In genomic region chr1:20160034-20160433, GRCh38 we compare ENCODE assay signal across 16 cellular contexts. TPM values are rescaled to one million over a fixed set of nuclear protein-coding genes. Genes with fewer than 3 reads are reported as not detected.
"Had no signal": no experiment of that assay in that cellular context is flagged by ENCODE, and none has a peak within 500 bp of the region (broad histone marks: within the 10 kb centered on the region; RNA-seq: fewer than 3 reads in every experiment).

No MANE protein-coding gene starts in this region.

- DNase-seq: activated CD4-positive, alpha-beta T cell treated with anti-CD3 and anti-CD28 coated beads, Interleukin-2, amount 50 U/mL, for 48 hours; activated naive CD4-positive, alpha-beta T cell treated with anti-CD3 and anti-CD28 coated beads, Interleukin-2, amount 50 U/mL, for 16 hours; activated T-cell treated with anti-CD3 and anti-CD28 coated beads, Interleukin-2, amount 50 U/mL, for 1 hour; body of pancreas; caudate nucleus; effector CD8-positive, alpha-beta T cell; left ventricle myocardium inferior; mesendoderm; natural killer cell; retina; T-helper 9 cell had no signal

- H3K27me3 ChIP-seq: body of pancreas, hepatocyte had no signal

- H3K4me1 ChIP-seq: body of pancreas had no signal

- H3K36me3 ChIP-seq: left ventricle myocardium inferior had no signal

- H3K27ac ChIP-seq: body of pancreas, coronary artery, hepatocyte, left ventricle myocardium inferior had no signal

- H3K4me3 ChIP-seq: body of pancreas, coronary artery, hepatocyte, left ventricle myocardium inferior had no signal

RNA-seq across cellular contexts. Expression of gene PLA2G2F, which starts 20.9 kb away (rescaled TPM):
- total RNA-seq: body of pancreas, endothelial cell of umbilical vein, glomerular endothelial cell, hepatocyte, left ventricle myocardium inferior, natural killer cell had no signal

RNA-seq across cellular contexts. Expression of gene UBXN10, which starts 25.9 kb away (rescaled TPM):
- total RNA-seq: endothelial cell of umbilical vein had no signal

RNA-seq across cellular contexts. Expression of gene PLA2G2C, which starts 26.3 kb away (rescaled TPM):
- total RNA-seq: body of pancreas, endothelial cell of umbilical vein, glomerular endothelial cell, hepatocyte, left ventricle myocardium inferior, natural killer cell, urinary bladder had no signal

RNA-seq across cellular contexts. Expression of gene PLA2G2D, which starts 40.7 kb away (rescaled TPM):
- total RNA-seq: body of pancreas, endothelial cell of umbilical vein, glomerular endothelial cell, hepatocyte, left ventricle myocardium inferior, natural killer cell, urinary bladder had no signal
